1 cellular context compared by ENCODE assay signal in the genomic region with DNA sequence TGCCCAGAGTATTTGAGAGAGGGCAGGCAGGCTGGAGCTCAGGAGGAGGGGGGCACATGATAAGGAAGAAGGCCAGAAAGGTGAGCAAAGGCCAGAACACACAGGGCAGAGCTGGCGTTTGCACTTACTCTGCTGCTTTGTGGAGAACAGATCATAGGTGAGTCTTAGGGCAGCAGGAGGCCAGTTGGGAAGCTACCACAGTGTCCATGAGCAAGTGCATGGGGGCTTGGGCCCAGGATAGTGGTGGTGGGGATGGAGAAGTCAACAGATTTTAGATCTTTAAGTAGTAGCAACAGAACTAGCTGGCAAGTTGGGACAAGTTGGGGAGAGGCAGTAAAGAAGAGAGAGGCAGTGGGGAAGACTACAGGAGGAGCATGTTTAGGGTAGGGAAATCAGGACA.
TF ChIP-seq lines count a peak whose summit lies in the region.

No MANE protein-coding gene starts in this region.

TF ChIP-seq in IMR-90, 13 proteins besides CTCF, POLR2A, EP300 and RAD21:
- TF ChIP-seq SMC3 (IDR thresholded peaks at IDR 0.05; ENCODE audit: low read depth, low read length) (no peak), MXI1 (IDR thresholded peaks at IDR 0.05; ENCODE audit: borderline replicate concordance, low read depth, low read length) (no peak), NFE2L2 (IDR thresholded peaks at IDR 0.05; ENCODE audit: low read depth, low read length) (no peak), CHD1 (IDR thresholded peaks at IDR 0.05; ENCODE audit: low read depth, low read length) (no peak), USF2 (IDR thresholded peaks at IDR 0.05; ENCODE audit: low read depth, low read length) (no peak), RCOR1 (IDR thresholded peaks at IDR 0.05; ENCODE audit: insufficient replicate concordance, low read length) (no peak), MAZ (IDR thresholded peaks at IDR 0.05; ENCODE audit: borderline replicate concordance, low read depth, low read length) (no peak)
- TF ChIP-seq, protein P1, sequence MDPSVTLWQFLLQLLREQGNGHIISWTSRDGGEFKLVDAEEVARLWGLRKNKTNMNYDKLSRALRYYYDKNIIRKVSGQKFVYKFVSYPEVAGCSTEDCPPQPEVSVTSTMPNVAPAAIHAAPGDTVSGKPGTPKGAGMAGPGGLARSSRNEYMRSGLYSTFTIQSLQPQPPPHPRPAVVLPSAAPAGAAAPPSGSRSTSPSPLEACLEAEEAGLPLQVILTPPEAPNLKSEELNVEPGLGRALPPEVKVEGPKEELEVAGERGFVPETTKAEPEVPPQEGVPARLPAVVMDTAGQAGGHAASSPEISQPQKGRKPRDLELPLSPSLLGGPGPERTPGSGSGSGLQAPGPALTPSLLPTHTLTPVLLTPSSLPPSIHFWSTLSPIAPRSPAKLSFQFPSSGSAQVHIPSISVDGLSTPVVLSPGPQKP (IDR thresholded peaks at IDR 0.05; ENCODE audit: borderline replicate concordance, low read depth, low read length): no peak
